Comparison of ENCODE assay signal across 8 cellular contexts in genomic region chr4:18075823-18076433, GRCh38. TPM values are rescaled to one million over a fixed set of nuclear protein-coding genes. Genes with fewer than 3 reads are reported as not detected.
DNase-seq lines count a peak whose midpoint lies in the region; ATAC-seq lines count a peak whose summit lies in the region.

No MANE protein-coding gene starts in this region.

- H3K27me3 Mint-ChIP-seq in CD4-positive, CD25-positive, alpha-beta regulatory T cell = peaks cover 19% of the 10 kb centered on the region

- no peaks in the 10 kb centered on the region for H3K4me1 ChIP-seq in CD4-positive, CD25-positive, alpha-beta regulatory T cell (ENCODE audit: control insufficient read depth, insufficient read depth, low read length, poor library complexity, severe bottlenecking)

- ATAC-seq in CD4-positive, CD25-positive, alpha-beta regulatory T cell (ENCODE audit: low read depth in 2 of 2) = peak in 1 of 2 donors; percentile 56
- ATAC-seq in GM19452 (IDR thresholded peaks at IDR 0.05; ENCODE audit: unreplicated experiment) = peak; percentile 52

- H3K36me3 Mint-ChIP-seq in CD4-positive, CD25-positive, alpha-beta regulatory T cell = no peaks in the 10 kb centered on the region

- peaks cover 5% of the 10 kb centered on the region for H3K27me3 ChIP-seq in CD4-positive, CD25-positive, alpha-beta regulatory T cell (ENCODE audit: control insufficient read depth, insufficient read depth, low read length)

- peaks cover 0 to 11% (median 3%) of the 10 kb centered on the region in 4 donors for H3K4me1 Mint-ChIP-seq in CD4-positive, CD25-positive, alpha-beta regulatory T cell

- H3K9me3 Mint-ChIP-seq in CD4-positive, CD25-positive, alpha-beta regulatory T cell = peaks cover 0 to 14% (median 9%) of the 10 kb centered on the region in 7 donors

- no peak overlapping the region for H3K27ac Mint-ChIP-seq in CD4-positive, CD25-positive, alpha-beta regulatory T cell

- H3K27ac ChIP-seq in CD4-positive, CD25-positive, alpha-beta regulatory T cell (ENCODE audit: insufficient read depth, low read length, poor library complexity, severe bottlenecking) = no peak overlapping the region

- no peaks in the 10 kb centered on the region for H3K9me3 ChIP-seq in CD4-positive, CD25-positive, alpha-beta regulatory T cell (ENCODE audit: control insufficient read depth in 2 of 2, low read length in 2 of 2)

- no peak overlapping the region for H3K4me3 Mint-ChIP-seq in CD4-positive, CD25-positive, alpha-beta regulatory T cell

- no peaks in the 10 kb centered on the region for H3K36me3 ChIP-seq in CD4-positive, CD25-positive, alpha-beta regulatory T cell (ENCODE audit: control insufficient read depth, insufficient read depth, low read length)

- no peak overlapping the region for H3K4me3 ChIP-seq in CD4-positive, CD25-positive, alpha-beta regulatory T cell (ENCODE audit: low read depth, low read length)

- peak in 2 of 3 donors; percentile 36 to 68 for DNase-seq in CD4-positive, CD25-positive, alpha-beta regulatory T cell
- DNase-seq in MV-4-11 (lab: John Stamatoyannopoulos, UW) = peak; percentile 53
- DNase-seq in activated CD8-positive, alpha-beta memory T cell treated with anti-CD3 and anti-CD28 coated beads, Interleukin-2, amount 50 U/mL, for 48 hours = peak; percentile 57
- DNase-seq in kidney tubule cell (ENCODE audit: low spot score) = peak; percentile 23
- DNase-seq in ureter (ENCODE audit: low spot score) = peak; percentile 43
- no peak for DNase-seq in DMS79 (lab: John Stamatoyannopoulos, UW)
- DNase-seq in SHP77 (lab: John Stamatoyannopoulos, UW) = no peak

RNA-seq across cellular contexts. Expression of gene LCORL, which starts 54.4 kb away (rescaled TPM):
- total RNA-seq in CD4-positive, CD25-positive, alpha-beta regulatory T cell = 11.3 TPM
- polyA plus RNA-seq in CD4-positive, CD25-positive, alpha-beta regulatory T cell = 10 to 100 TPM in 2 of 4 donors, 1 to 10 TPM in 2; 7.0 to 15.6 (median 10.3) TPM
- total RNA-seq in ureter = 10.5 TPM

Comparison
In these comparisons a context has a peak if more than half of its experiments do, and no peak if none do; other contexts are left out.
1. DNase-seq: peak in CD4-positive, CD25-positive, alpha-beta regulatory T cell (2 of 3), MV-4-11 (single experiment), activated CD8-positive, alpha-beta memory T cell treated with anti-CD3 and anti-CD28 coated beads, Interleukin-2, amount 50 U/mL, for 48 hours (single experiment), kidney tubule cell (single experiment) and ureter (single experiment); none in DMS79 (single experiment) and SHP77 (0 of 2).